In genomic region chr19:39136225-39136940, GRCh38 we compare ENCODE assay signal across 1 cellular context.
TF ChIP-seq lines count a peak whose summit lies in the region.

No MANE protein-coding gene starts in this region.

TF ChIP-seq in WTC11, 78 proteins besides CTCF, POLR2A, EP300 and RAD21 (continued from another document):
- no peak for TF ChIP-seq ZNF263 (CRISPR knock-in tag; IDR thresholded peaks at IDR 0.05; ENCODE audit: low read depth)
- TF ChIP-seq SP1 (CRISPR knock-in tag; conservative IDR thresholded peaks at IDR 0.05) = no peak
- TF ChIP-seq ETV6 (CRISPR knock-in tag; IDR thresholded peaks at IDR 0.05) = no peak
- no peak for TF ChIP-seq USF1 (CRISPR knock-in tag; IDR thresholded peaks at IDR 0.05)
- no peak for TF ChIP-seq NR1H2 (CRISPR knock-in tag; IDR thresholded peaks at IDR 0.05)
- no peak for TF ChIP-seq TP53 (CRISPR knock-in tag; IDR thresholded peaks at IDR 0.05)
